ENCODE assay signal across 23 cellular contexts in the genomic region with DNA sequence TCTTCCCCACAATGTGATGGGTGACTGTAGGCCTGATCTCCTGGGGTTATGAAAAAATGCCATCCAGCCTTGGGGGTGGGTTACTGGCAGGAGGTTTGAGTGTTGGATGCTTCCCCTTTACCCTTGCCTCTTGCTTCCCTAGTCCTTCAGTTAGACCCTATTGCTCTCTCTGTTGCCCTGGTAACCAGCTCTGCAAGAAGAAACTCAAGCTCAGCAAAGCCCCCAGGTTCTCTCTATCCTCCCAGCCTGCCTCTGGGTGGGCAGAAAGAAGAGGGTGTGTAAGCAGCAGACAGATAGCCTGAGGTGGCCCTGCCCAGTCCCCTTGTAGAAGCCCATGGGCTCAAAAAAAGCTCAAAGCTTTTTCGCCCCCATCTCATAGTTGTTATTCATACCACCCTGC.
"Had no signal": no experiment of that assay in that cellular context is flagged by ENCODE, and none has a peak within 500 bp of the region (broad histone marks: within the 10 kb centered on the region; RNA-seq: fewer than 3 reads in every experiment).

No MANE protein-coding gene starts in this region.

- H3K4me3 Mint-ChIP-seq: naive B cell; neural crest cell; stimulated activated naive CD8-positive, alpha-beta T cell treated with anti-CD3 and anti-CD28 coated beads, Interleukin-15, amount 100 ng/mL, for 72 hours had no signal

- H3K9me3 ChIP-seq: esophagus muscularis mucosa, gastroesophageal sphincter, heart left ventricle, mucosa of descending colon, prostate gland, right atrium auricular region, suprapubic skin, transverse colon, vagina had no signal

- H3K9me3 Mint-ChIP-seq: naive B cell; neural crest cell; stimulated activated naive CD8-positive, alpha-beta T cell treated with anti-CD3 and anti-CD28 coated beads, Interleukin-15, amount 100 ng/mL, for 72 hours had no signal

- H3K27ac Mint-ChIP-seq: stimulated activated naive CD8-positive, alpha-beta T cell treated with anti-CD3 and anti-CD28 coated beads, Interleukin-15, amount 100 ng/mL, for 72 hours had no signal

- H3K27me3 Mint-ChIP-seq: naive B cell had no signal

- DNase-seq: activated CD4-positive, CD25-positive, alpha-beta regulatory T cell treated with anti-CD3 and anti-CD28 coated beads, Interleukin-2, amount 50 U/mL, for 72 hours; activated CD8-positive, alpha-beta memory T cell treated with anti-CD3 and anti-CD28 coated beads for 24 hours; activated CD8-positive, alpha-beta memory T cell treated with anti-CD3 and anti-CD28 coated beads, Interleukin-2, amount 50 U/mL, for 48 hours; activated gamma-delta T cell treated with Interleukin-2 at 50 U/mL for 16 hours; activated T-cell treated with anti-CD3 and anti-CD28 coated beads, Interleukin-2, amount 50 U/mL, for 48 hours; cerebellar nuclear complex; effector CD8-positive, alpha-beta T cell; heart left ventricle; kidney glomerular epithelial cell; left ventricle myocardium superior; mucosa of descending colon; naive B cell; stimulated activated naive CD8-positive, alpha-beta T cell treated with anti-CD3 and anti-CD28 coated beads, Interleukin-15, amount 100 ng/mL, for 72 hours; transverse colon had no signal

- H3K27me3 ChIP-seq: esophagus muscularis mucosa, gastroesophageal sphincter, heart left ventricle, right atrium auricular region, suprapubic skin, transverse colon, vagina had no signal

- ATAC-seq: gastroesophageal sphincter; heart left ventricle; left ventricle myocardium superior; mucosa of descending colon; stimulated activated naive CD8-positive, alpha-beta T cell treated with anti-CD3 and anti-CD28 coated beads, Interleukin-15, amount 100 ng/mL, for 72 hours had no signal

- H3K4me3 ChIP-seq: esophagus muscularis mucosa, gastroesophageal sphincter, heart left ventricle, mucosa of descending colon, prostate gland, right atrium auricular region, skin epidermis, suprapubic skin, transverse colon, vagina had no signal

- H3K27ac ChIP-seq: esophagus muscularis mucosa, gastroesophageal sphincter, heart left ventricle, prostate gland, right atrium auricular region, vagina, VCaP had no signal
